ENCODE assay signal across 15 cellular contexts in the genomic region with DNA sequence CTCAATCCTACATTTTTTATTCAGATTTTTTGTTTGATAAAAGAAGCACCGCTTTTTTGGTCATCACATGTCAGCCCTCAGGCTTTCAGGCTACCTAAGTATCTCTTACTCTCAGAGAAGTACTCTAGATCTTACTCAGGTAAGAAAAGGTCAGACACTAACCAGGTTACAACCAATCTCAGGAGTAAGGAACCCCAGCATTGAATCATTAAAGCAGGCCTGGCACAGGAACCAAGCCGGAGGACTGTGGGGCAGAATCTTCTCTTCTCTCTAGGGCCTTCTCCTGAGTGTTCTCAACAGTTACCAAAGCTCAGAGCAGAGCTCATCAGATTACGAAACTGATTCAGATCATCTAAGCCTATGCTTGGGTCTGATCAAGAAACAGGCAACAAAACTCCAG. TPM values are rescaled to one million over a fixed set of nuclear protein-coding genes. Genes with fewer than 3 reads are reported as not detected.
DNase-seq lines count a peak whose midpoint lies in the region; ATAC-seq and TF ChIP-seq lines count a peak whose summit lies in the region.
"Had no signal": no experiment of that assay in that cellular context is flagged by ENCODE, and none has a peak within 500 bp of the region (broad histone marks: within the 10 kb centered on the region; RNA-seq: fewer than 3 reads in every experiment).

No MANE protein-coding gene starts in this region.

- no peaks in the 10 kb centered on the region for H3K9me3 ChIP-seq in mesenchymal stem cell (ENCODE audit: control insufficient read depth, low read length)
- H3K9me3 ChIP-seq: adrenal gland had no signal

- peak overlapping the region in 1 of 2 experiments; percentile 1 for H3K4me3 ChIP-seq in mesenchymal stem cell (ENCODE audit: insufficient read depth in 1 of 2, low read depth in 1 of 2, low read length in 2 of 2)
- H3K4me3 ChIP-seq: adrenal gland had no signal

- no peaks in the 10 kb centered on the region for H3K27me3 ChIP-seq in mesenchymal stem cell (ENCODE audit: control insufficient read depth in 1 of 2, insufficient read depth in 1 of 2, low read length in 2 of 2)
- H3K27me3 ChIP-seq: adrenal gland had no signal

- no peak overlapping the region for H2BK15ac ChIP-seq in mesenchymal stem cell (ENCODE audit: low read depth, poor library complexity, severe bottlenecking)

- no peak overlapping the region for H3K14ac ChIP-seq in mesenchymal stem cell (ENCODE audit: low read length in 2 of 2)

- ATAC-seq in natural killer cell treated with Interleukin-12 subunit alpha and Interleukin-12 subunit beta and Interleukin-15 and Interleukin-18, amount 100 ng/mL, for 72 hours, result peak in 1 of 2 donors; percentile 33
- no peak for ATAC-seq in natural killer cell
- no peak for ATAC-seq in HG03460 (IDR thresholded peaks at IDR 0.05; ENCODE audit: unreplicated experiment)

- H3K9me3 Mint-ChIP-seq in natural killer cell treated with Interleukin-12 subunit alpha and Interleukin-12 subunit beta and Interleukin-15 and Interleukin-18, amount 100 ng/mL, for 72 hours, result no peaks in the 10 kb centered on the region
- H3K9me3 Mint-ChIP-seq in natural killer cell, result no peaks in the 10 kb centered on the region
- H3K9me3 Mint-ChIP-seq in activated naive CD8-positive, alpha-beta T cell (ENCODE audit: low read depth), result no peaks in the 10 kb centered on the region

- peak overlapping the region; percentile 56 for H3K9ac ChIP-seq in mesenchymal stem cell (ENCODE audit: low read length)

- H3K79me1 ChIP-seq in mesenchymal stem cell (replicated peaks; ENCODE audit: low read length, poor library complexity, severe bottlenecking), result peaks cover 28% of the 10 kb centered on the region

- H3K36me3 ChIP-seq in mesenchymal stem cell (ENCODE audit: control insufficient read depth in 1 of 2, insufficient read depth in 2 of 2, low read depth in 1 of 2, low read length in 2 of 2), result peaks cover 3 to 11% of the 10 kb centered on the region in 2 experiments
- H3K36me3 ChIP-seq: adrenal gland, WERI-Rb-1 had no signal

- H3K23ac ChIP-seq in mesenchymal stem cell (ENCODE audit: low read length in 2 of 2), result no peak overlapping the region

- H4K8ac ChIP-seq in mesenchymal stem cell (ENCODE audit: low read length), result no peak overlapping the region

- H4K91ac ChIP-seq in mesenchymal stem cell (ENCODE audit: low read length), result no peak overlapping the region

- H3K4me3 Mint-ChIP-seq in natural killer cell treated with Interleukin-12 subunit alpha and Interleukin-12 subunit beta and Interleukin-15 and Interleukin-18, amount 100 ng/mL, for 72 hours, result no peak overlapping the region
- no peak overlapping the region for H3K4me3 Mint-ChIP-seq in natural killer cell
- H3K4me3 Mint-ChIP-seq in activated naive CD8-positive, alpha-beta T cell, result no peak overlapping the region
- H3K4me3 Mint-ChIP-seq: B cell had no signal

- H2AFZ ChIP-seq in mesenchymal stem cell (ENCODE audit: low read depth, low read length), result no peak overlapping the region

- H3K4me1 Mint-ChIP-seq in natural killer cell treated with Interleukin-12 subunit alpha and Interleukin-12 subunit beta and Interleukin-15 and Interleukin-18, amount 100 ng/mL, for 72 hours (ENCODE audit: low read depth in 2 of 2), result peaks cover 0 to 13% of the 10 kb centered on the region in 2 donors
- peaks cover 0 to 8% of the 10 kb centered on the region in 2 donors for H3K4me1 Mint-ChIP-seq in natural killer cell
- peaks cover 77% of the 10 kb centered on the region for H3K4me1 Mint-ChIP-seq in activated naive CD8-positive, alpha-beta T cell (ENCODE audit: low read depth)
- H3K4me1 Mint-ChIP-seq: B cell had no signal

- peaks cover 2% of the 10 kb centered on the region for H3K4me1 ChIP-seq in mesenchymal stem cell (ENCODE audit: control insufficient read depth, insufficient read depth, low read depth, low read length)

- peak overlapping the region; percentile 16 to 19 for H3K27ac Mint-ChIP-seq in natural killer cell treated with Interleukin-12 subunit alpha and Interleukin-12 subunit beta and Interleukin-15 and Interleukin-18, amount 100 ng/mL, for 72 hours
- H3K27ac Mint-ChIP-seq in natural killer cell, result no peak overlapping the region
- H3K27ac Mint-ChIP-seq in activated naive CD8-positive, alpha-beta T cell, result peak overlapping the region; percentile 22
- H3K27ac Mint-ChIP-seq: B cell had no signal

- H3K36me3 Mint-ChIP-seq in natural killer cell treated with Interleukin-12 subunit alpha and Interleukin-12 subunit beta and Interleukin-15 and Interleukin-18, amount 100 ng/mL, for 72 hours, result no peaks in the 10 kb centered on the region
- no peaks in the 10 kb centered on the region for H3K36me3 Mint-ChIP-seq in natural killer cell
- peaks cover 6% of the 10 kb centered on the region for H3K36me3 Mint-ChIP-seq in activated naive CD8-positive, alpha-beta T cell

- H3K27ac ChIP-seq in mesenchymal stem cell (ENCODE audit: low read length, poor library complexity, severe bottlenecking), result no peak overlapping the region
- H3K27ac ChIP-seq: WERI-Rb-1 had no signal

- DNase-seq in natural killer cell treated with Interleukin-12 subunit alpha and Interleukin-12 subunit beta and Interleukin-15 and Interleukin-18, amount 100 ng/mL, for 72 hours (ENCODE audit: low spot score), result no peak
- DNase-seq in natural killer cell (no peak), mesenchymal stem cell (peak; percentile 32), GM03348 (ENCODE audit: low spot score) (no peak), AG20443 (ENCODE audit: low spot score) (no peak)
- DNase-seq: adrenal gland; DMS153; Kasumi-1; NCI-H1417 treated with DMSO at 0.1 percent for 48 hours; NCI-H345; NK-92 treated with Interleukin-12 subunit alpha and Interleukin-12 subunit beta, amount 100 ng/mL, for 24 hours; WERI-Rb-1 had no signal

- H3K4ac ChIP-seq in mesenchymal stem cell (ENCODE audit: low read depth in 1 of 2, low read length in 2 of 2), result no peak overlapping the region

- no peak for TF ChIP-seq CTCF in natural killer cell (IDR thresholded peaks at IDR 0.05)

- H2BK5ac ChIP-seq in mesenchymal stem cell (ENCODE audit: low read depth, low read length, poor library complexity, severe bottlenecking), result no peak overlapping the region

- H3K4me2 ChIP-seq in mesenchymal stem cell (ENCODE audit: low read length, poor library complexity, severe bottlenecking), result no peak overlapping the region

- 100% methylated on average over 3 of the region's 3 CpGs for WGBS in mesenchymal stem cell

- no peak overlapping the region for H3K18ac ChIP-seq in mesenchymal stem cell (ENCODE audit: low read depth in 1 of 2, low read length in 2 of 2)

- H2AK5ac ChIP-seq in mesenchymal stem cell (ENCODE audit: low read length, severe bottlenecking), result no peak overlapping the region

- H2BK120ac ChIP-seq in mesenchymal stem cell (ENCODE audit: low read depth, low read length), result no peak overlapping the region

- H2BK12ac ChIP-seq in mesenchymal stem cell (ENCODE audit: low read length in 2 of 2), result no peak overlapping the region

- H3K27me3 Mint-ChIP-seq in natural killer cell treated with Interleukin-12 subunit alpha and Interleukin-12 subunit beta and Interleukin-15 and Interleukin-18, amount 100 ng/mL, for 72 hours, result peaks cover 0 to 7% of the 10 kb centered on the region in 2 donors
- peaks cover 4 to 15% of the 10 kb centered on the region in 2 donors for H3K27me3 Mint-ChIP-seq in natural killer cell (ENCODE audit: low read depth in 2 of 2)
- H3K27me3 Mint-ChIP-seq in activated naive CD8-positive, alpha-beta T cell, result no peaks in the 10 kb centered on the region

- intact Hi-C loops in natural killer cell (cut with micrococcal nuclease), result no loop called here

RNA-seq across cellular contexts. Expression of gene RBMS1, which starts 28.2 kb away (rescaled TPM):
- 10 to 100 TPM; 59.4 to 86.1 TPM for total RNA-seq in natural killer cell treated with Interleukin-12 subunit alpha and Interleukin-12 subunit beta and Interleukin-15 and Interleukin-18, amount 100 ng/mL, for 72 hours
- 100 to 1,000 TPM; 111 to 167 (median 132) TPM for total RNA-seq in natural killer cell
- 159 TPM for polyA plus RNA-seq in mesenchymal stem cell (2013, experiment 1 of 2)
- polyA plus RNA-seq in mesenchymal stem cell (2013, experiment 2 of 2), result 180 TPM

Comparison
In these comparisons a context has a peak if more than half of its experiments do, and no peak if none do; other contexts are left out.
1. H3K27ac Mint-ChIP-seq: peak in natural killer cell treated with Interleukin-12 subunit alpha and Interleukin-12 subunit beta and Interleukin-15 and Interleukin-18, amount 100 ng/mL, for 72 hours (2 of 2) and activated naive CD8-positive, alpha-beta T cell (single experiment); none in natural killer cell (0 of 2).